In the genomic region with DNA sequence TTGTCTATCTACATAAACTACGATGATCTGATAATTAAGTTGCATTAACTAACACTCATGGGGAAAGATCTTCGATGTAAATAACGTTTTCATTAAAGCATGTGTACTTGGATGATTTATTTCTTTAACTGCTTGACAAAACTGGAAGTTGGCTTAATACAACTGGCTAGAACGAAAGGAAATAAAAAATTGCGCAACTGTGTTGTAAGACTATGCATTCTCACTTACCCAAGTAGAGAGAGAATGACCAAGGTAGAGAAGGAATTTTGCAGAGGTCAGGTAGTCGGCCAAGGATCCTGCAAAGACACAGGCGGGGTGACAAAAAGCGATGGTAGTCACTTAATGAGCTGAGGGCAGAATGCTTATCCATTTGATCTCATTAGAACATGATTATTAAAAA, we compare ENCODE assay signal across 8 cellular contexts. TPM values are rescaled to one million over a fixed set of nuclear protein-coding genes. Genes with fewer than 3 reads are reported as not detected.
A peak's percentile ranks its signal among the peaks of the same experiment; 100 is the strongest.
DNase-seq lines count a peak whose midpoint lies in the region; ATAC-seq and TF ChIP-seq lines count a peak whose summit lies in the region.

No MANE protein-coding gene starts in this region.

- H3K4me3 ChIP-seq in cardiac fibroblast (replicated peaks in 1 of 2; ENCODE audit: low read depth in 2 of 2, low read length in 2 of 2) (peak overlapping the region in 1 of 2 donors; percentile 53), mesodermal cell (ENCODE audit: extremely low read depth, insufficient read depth, low read length, poor library complexity, severe bottlenecking) (peak overlapping the region; percentile 59)

- H3K36me3 ChIP-seq in mesodermal cell (ENCODE audit: control insufficient read depth, insufficient read depth, low read length) = peaks cover 8% of the 10 kb centered on the region

- WGBS in mesodermal cell (ENCODE audit: insufficient coverage in 2 of 2), 2 experiments = 86 to 93% methylated on average over 3 to 4 of the region's 8 CpGs

- peaks cover 4% of the 10 kb centered on the region for H3K4me1 ChIP-seq in mesodermal cell (ENCODE audit: control insufficient read depth, insufficient read depth, low read length, poor library complexity, severe bottlenecking)

- peaks cover 22% of the 10 kb centered on the region for H3K27me3 Mint-ChIP-seq in activated T-cell treated with anti-CD3 and anti-CD28 coated beads, Interleukin-2, amount 50 U/mL, for 24 hours
- peaks cover 21% of the 10 kb centered on the region for H3K27me3 Mint-ChIP-seq in type B pancreatic cell

- H3K9me3 Mint-ChIP-seq in activated T-cell treated with anti-CD3 and anti-CD28 coated beads, Interleukin-2, amount 50 U/mL, for 24 hours = no peaks in the 10 kb centered on the region
- no peaks in the 10 kb centered on the region for H3K9me3 Mint-ChIP-seq in type B pancreatic cell

- no peaks in the 10 kb centered on the region for H3K9me3 ChIP-seq in mesodermal cell (ENCODE audit: control insufficient read depth, low read length)

- DNase-seq in activated T-cell treated with anti-CD3 and anti-CD28 coated beads, Interleukin-2, amount 50 U/mL, for 24 hours = no peak
- DNase-seq in activated T-cell treated with anti-CD3 and anti-CD28 coated beads for 4 hours (no peak), cardiac fibroblast (ENCODE audit: low read depth in 2 of 2) (peak; percentile 57 to 62), type B pancreatic cell (ENCODE audit: extremely low spot score, unreplicated experiment) (no peak), NCI-H1436 treated with DMSO at 0.1 percent for 48 hours (lab: John Stamatoyannopoulos, UW) (no peak)
- DNase-seq in activated CD4-positive, CD25-positive, alpha-beta regulatory T cell (lab: John Stamatoyannopoulos, UW) = no peak

- TF ChIP-seq CTCF in cardiac fibroblast (IDR thresholded peaks at IDR 0.05; ENCODE audit: low read depth, low read length) (no peak), type B pancreatic cell (conservative IDR thresholded peaks at IDR 0.05) (no peak)

- peaks cover 46% of the 10 kb centered on the region for H3K4me1 Mint-ChIP-seq in activated T-cell treated with anti-CD3 and anti-CD28 coated beads, Interleukin-2, amount 50 U/mL, for 24 hours (ENCODE audit: low read depth)
- H3K4me1 Mint-ChIP-seq in type B pancreatic cell (ENCODE audit: unreplicated experiment) = peaks cover 21% of the 10 kb centered on the region

- H3K4me3 Mint-ChIP-seq in activated T-cell treated with anti-CD3 and anti-CD28 coated beads, Interleukin-2, amount 50 U/mL, for 24 hours = peak overlapping the region; percentile 79
- peak overlapping the region; percentile 88 for H3K4me3 Mint-ChIP-seq in type B pancreatic cell

- H3K27ac Mint-ChIP-seq in activated T-cell treated with anti-CD3 and anti-CD28 coated beads, Interleukin-2, amount 50 U/mL, for 24 hours = no peak overlapping the region
- peak overlapping the region; percentile 57 for H3K27ac Mint-ChIP-seq in type B pancreatic cell

- H3K27ac ChIP-seq in mesodermal cell (ENCODE audit: low read depth, low read length, severe bottlenecking) = no peak overlapping the region

- no peak for ATAC-seq in GM21390 (IDR thresholded peaks at IDR 0.05; ENCODE audit: unreplicated experiment)

- no peaks in the 10 kb centered on the region for H3K36me3 Mint-ChIP-seq in activated T-cell treated with anti-CD3 and anti-CD28 coated beads, Interleukin-2, amount 50 U/mL, for 24 hours (ENCODE audit: low read depth)
- peaks cover 6% of the 10 kb centered on the region for H3K36me3 Mint-ChIP-seq in type B pancreatic cell

RNA-seq across cellular contexts. Expression of a gene that starts 1.0 kb away (rescaled TPM):
- polyA plus RNA-seq in mesodermal cell (2013, experiment 1 of 2) = 48.1 TPM
- polyA plus RNA-seq in mesodermal cell (2013, experiment 2 of 2) = 60.9 TPM
- 23.0 and 78.9 TPM in 2 replicates for total RNA-seq in type B pancreatic cell (ENCODE audit: low replicate concordance)

Comparison
In these comparisons a context has a peak if more than half of its experiments do, and no peak if none do; other contexts are left out.
1. DNase-seq: peak in cardiac fibroblast (2 of 2); none in activated T-cell treated with anti-CD3 and anti-CD28 coated beads, Interleukin-2, amount 50 U/mL, for 24 hours (single experiment), activated T-cell treated with anti-CD3 and anti-CD28 coated beads for 4 hours (single experiment), type B pancreatic cell (single experiment), NCI-H1436 treated with DMSO at 0.1 percent for 48 hours (single experiment) and activated CD4-positive, CD25-positive, alpha-beta regulatory T cell (0 of 4).